In genomic region chr6:144284753-144285547, GRCh38 we compare ENCODE assay signal across 8 cellular contexts. TPM values are rescaled to one million over a fixed set of nuclear protein-coding genes. Genes with fewer than 3 reads are reported as not detected.
DNase-seq lines count a peak whose midpoint lies in the region; ATAC-seq, FAIRE-seq and TF ChIP-seq lines count a peak whose summit lies in the region.

Gene UTRN (plus strand): TSS chr6:144285335. CDS start chr6:144291829, 6,494 bp downstream.

- DNase-seq in NCI-H1417 (lab: John Stamatoyannopoulos, UW) = peak; percentile 63 to 76 (median 66)
- DNase-seq in NCI-H1417 treated with DMSO at 0.1 percent for 48 hours (lab: John Stamatoyannopoulos, UW) = no peak
- DNase-seq in NCI-H460 (ENCODE audit: extremely low read depth, low read depth) = peak; percentile 56
- peak; percentile 56 for DNase-seq in activated CD8-positive, alpha-beta T cell treated with anti-CD3 and anti-CD28 coated beads for 36 hours
- peak in 1 of 2 experiments; percentile 89 for DNase-seq in H1 (ENCODE audit: low read depth in 1 of 2, low spot score in 2 of 2)
- DNase-seq in lung microvascular endothelial cell (ENCODE audit: low read depth in 2 of 2) = peak; percentile 80 to 86
- DNase-seq in stimulated activated CD8-positive, alpha-beta memory T cell treated with anti-CD3 and anti-CD28 coated beads, Interleukin-2, amount 100 ng/mL, for 48 hours (ENCODE audit: low read depth in 2 of 2) = peak; percentile 30 to 41

- H3K4me1 Mint-ChIP-seq in activated CD8-positive, alpha-beta T cell treated with anti-CD3 and anti-CD28 coated beads for 36 hours (ENCODE audit: low read depth) = peaks cover 11% of the 10 kb centered on the region

- peak within 1 kb of the TSS; percentile 80 to 82 for H3K4me2 ChIP-seq in H1 (ENCODE audit: insufficient read depth in 1 of 2, low read depth in 2 of 2, low read length in 2 of 2)

- peak within 1 kb of the TSS; percentile 49 for H3K56ac ChIP-seq in H1 (replicated peaks; ENCODE audit: insufficient read length, low read depth, low read length)

- no peak within 1 kb of the TSS; the same call in none of the 2 replicates for H2AFZ ChIP-seq in H1 (ENCODE audit: low read length)

- H3K27me3 ChIP-seq in H1 (replicated peaks in 1 of 4; ENCODE audit: control insufficient read depth in 3 of 4, extremely low read depth in 1 of 4, insufficient read depth in 3 of 4, low read length in 3 of 4) = no peaks in the 10 kb centered on the region; a peak in 1 of 7 replicates

- peak within 1 kb of the TSS; percentile 85 for H4K5ac ChIP-seq in H1 (ENCODE audit: insufficient read length, low read depth, low read length)

- H3K23me2 ChIP-seq in H1 (ENCODE audit: low read depth, low read length) = peaks cover 15% of the 10 kb centered on the region

- peak within 1 kb of the TSS; percentile 78 for H3K4me3 Mint-ChIP-seq in activated CD8-positive, alpha-beta T cell treated with anti-CD3 and anti-CD28 coated beads for 36 hours

- TF ChIP-seq RAD21 in H1 (IDR thresholded peaks at IDR 0.05 in 1 of 2, conservative IDR thresholded peaks at IDR 0.05 in 1 of 2; ENCODE audit: low read depth in 2 of 2, low read length in 2 of 2) = peak in 1 of 2 experiments; percentile 16; a peak in 1 of 4 replicates

- POLR2A ChIA-PET in activated CD8-positive, alpha-beta T cell treated with anti-CD3 and anti-CD28 coated beads for 36 hours (lab: Charles Lee) = interaction anchor here (1.0 to 2.3 kb wide), 4 partner anchors 14 to 134 kb away, joined by 3 to 9 read pairs (median 4); no protein-coding TSS in a partner anchor
- POLR2A ChIA-PET in H1 (lab: Charles Lee; ENCODE audit: partially characterized antibody) = interaction anchor here (1.2 to 1.8 kb wide), 4 partner anchors 47 to 68 kb away, joined by 4 to 6 read pairs (median 4); no protein-coding TSS in a partner anchor

- no peaks in the 10 kb centered on the region for H3K9me3 ChIP-seq in H1 (ENCODE audit: insufficient read depth in 2 of 2, low read depth in 1 of 2, low read length in 1 of 2)

- no peak within 1 kb of the TSS for H2BK20ac ChIP-seq in H1 (ENCODE audit: low read length)

- CTCF ChIA-PET in activated CD8-positive, alpha-beta T cell treated with anti-CD3 and anti-CD28 coated beads for 36 hours (lab: Charles Lee) = interaction anchor here (1.0 to 1.7 kb wide), 3 partner anchors 10 to 66 kb away, joined by 3 to 5 read pairs (median 5); no protein-coding TSS in a partner anchor
- CTCF ChIA-PET in H1 (lab: Charles Lee; ENCODE audit: partially characterized antibody) = interaction anchor here (0.7 to 2.3 kb wide), 5 partner anchors 18 to 64 kb away, joined by 3 to 9 read pairs (median 5); no protein-coding TSS in a partner anchor

- H3K79me1 ChIP-seq in H1 (ENCODE audit: low read depth, low read length) = no peaks in the 10 kb centered on the region; the same call in 1 of the 2 replicates

- peak within 1 kb of the TSS; percentile 84 for H3K27ac ChIP-seq in H1 (ENCODE audit: low read depth, low read length)

- no peaks in the 10 kb centered on the region for H3K9me3 Mint-ChIP-seq in activated CD8-positive, alpha-beta T cell treated with anti-CD3 and anti-CD28 coated beads for 36 hours

- peaks cover 18% of the 10 kb centered on the region for H3K27me3 Mint-ChIP-seq in activated CD8-positive, alpha-beta T cell treated with anti-CD3 and anti-CD28 coated beads for 36 hours

- no peak within 1 kb of the TSS for H2BK120ac ChIP-seq in H1 (replicated peaks; ENCODE audit: low read depth, low read length)

- peak in 1 of 2 experiments; percentile 6; a peak in 1 of 3 replicates for TF ChIP-seq EP300 in H1 (IDR thresholded peaks at IDR 0.05; ENCODE audit: borderline replicate concordance in 1 of 2, low read depth in 2 of 2, low read length in 2 of 2)

- TF ChIP-seq CTCF in activated CD8-positive, alpha-beta T cell treated with anti-CD3 and anti-CD28 coated beads for 36 hours (IDR thresholded peaks at IDR 0.05) = no peak
- peak in 1 of 3 experiments; percentile 1; a peak in 1 of 4 replicates for TF ChIP-seq CTCF in H1 (IDR thresholded peaks at IDR 0.05; ENCODE audit: control extremely low read depth in 1 of 3, insufficient read depth in 1 of 3, low read depth in 1 of 3, low read length in 3 of 3)

- H3K4ac ChIP-seq in H1 (replicated peaks; ENCODE audit: insufficient read length, low read depth, low read length) = no peak within 1 kb of the TSS

- no peaks in the 10 kb centered on the region for H3K36me3 Mint-ChIP-seq in activated CD8-positive, alpha-beta T cell treated with anti-CD3 and anti-CD28 coated beads for 36 hours (ENCODE audit: low read depth)

- no peaks in the 10 kb centered on the region for H4K20me1 ChIP-seq in H1 (replicated peaks in 1 of 2; ENCODE audit: control insufficient read depth in 1 of 2, insufficient read depth in 2 of 2, low read length in 2 of 2)

- no peak within 1 kb of the TSS for H2AK5ac ChIP-seq in H1 (ENCODE audit: low read depth, low read length)

- peak within 1 kb of the TSS; percentile 64 for H3K18ac ChIP-seq in H1 (ENCODE audit: extremely low read depth, low read length)

- peak within 1 kb of the TSS; percentile 98 for H4K8ac ChIP-seq in H1 (ENCODE audit: extremely low read depth, insufficient read depth, low read length)

- peak within 1 kb of the TSS; percentile 78 to 84 (median 80) for H3K9ac ChIP-seq in H1 (replicated peaks in 1 of 4; ENCODE audit: extremely low read depth in 1 of 4, low read depth in 3 of 4, low read length in 3 of 4)

- peak within 1 kb of the TSS; percentile 46; the same call in 1 of the 2 replicates for H2BK15ac ChIP-seq in H1 (ENCODE audit: low read length)

- peak within 1 kb of the TSS; percentile 26 for H4K91ac ChIP-seq in H1 (replicated peaks; ENCODE audit: insufficient read length, low read length)

- peaks cover 0 to 16% of the 10 kb centered on the region in 2 experiments; a peak in 3 of 4 replicates for H3K79me2 ChIP-seq in H1 (ENCODE audit: control insufficient read depth in 1 of 2, insufficient read depth in 2 of 2, low read length in 2 of 2)

- no peak within 1 kb of the TSS for H3K14ac ChIP-seq in H1 (ENCODE audit: insufficient read length)

- FAIRE-seq in H1 (lab: Jason Lieb, UNC) = no peak

- peaks cover 0 to 7% (median 2%) of the 10 kb centered on the region in 4 experiments; a peak in 2 of 7 replicates for H3K4me1 ChIP-seq in H1 (replicated peaks in 1 of 4; ENCODE audit: control insufficient read depth in 3 of 4, insufficient read depth in 4 of 4, low read length in 3 of 4)

- H2BK5ac ChIP-seq in H1 (ENCODE audit: low read depth, low read length) = peak within 1 kb of the TSS; percentile 25; the same call in 1 of the 2 replicates

- H3K23ac ChIP-seq in H1 (ENCODE audit: insufficient read length) = no peak within 1 kb of the TSS

- peak within 1 kb of the TSS; percentile 82 for H3K27ac Mint-ChIP-seq in activated CD8-positive, alpha-beta T cell treated with anti-CD3 and anti-CD28 coated beads for 36 hours

- H3K36me3 ChIP-seq in H1 (ENCODE audit: control insufficient read depth in 2 of 4, insufficient read depth in 4 of 4, low read length in 3 of 4) = no peaks in the 10 kb centered on the region

- H2BK12ac ChIP-seq in H1 (ENCODE audit: low read depth, low read length) = peak within 1 kb of the TSS; percentile 40; the same call in 1 of the 2 replicates

- H3K4me3 ChIP-seq in H1 (ENCODE audit: extremely low read depth in 1 of 4, insufficient read depth in 2 of 4, low read depth in 3 of 4, low read length in 4 of 4) = peak within 1 kb of the TSS; percentile 83 to 87 (median 85)

- intact Hi-C loops in activated CD8-positive, alpha-beta T cell treated with anti-CD3 and anti-CD28 coated beads for 36 hours (cut with micrococcal nuclease) = loop anchor here (5.0 kb wide), 1 partner anchor 67 kb away; no protein-coding TSS in a partner anchor

- peak; percentile 59 for ATAC-seq in HG02678 (IDR thresholded peaks at IDR 0.05; ENCODE audit: unreplicated experiment)
- peak; percentile 68 for ATAC-seq in activated CD8-positive, alpha-beta T cell treated with anti-CD3 and anti-CD28 coated beads for 36 hours

- 1% methylated on average over 35 of the region's 85 CpGs; no CpG with 5 or more reads in 1 of the 2 experiments for WGBS in H1 (ENCODE audit: extremely low coverage in 1 of 2, insufficient coverage in 1 of 2, insufficient read length in 1 of 2, insufficient replicate concordance in 2 of 2, low coverage in 1 of 2, low lambda C conversion rate in 2 of 2, missing lambda C conversion rate in 1 of 2), 2 experiments

- TF ChIP-seq POLR2A in H1 (IDR thresholded peaks at IDR 0.05; ENCODE audit: control extremely low read depth in 1 of 2, low read depth in 2 of 2, low read length in 2 of 2) = peak; percentile 49 to 86

TF ChIP-seq in H1, 55 proteins besides CTCF, POLR2A, EP300 and RAD21 (continues in another document):
- TF ChIP-seq POU5F1 (IDR thresholded peaks at IDR 0.05; ENCODE audit: low read depth, low read length) (no peak), CBX8 (IDR thresholded peaks at IDR 0.05; ENCODE audit: borderline replicate concordance, low read depth, low read length) (no peak), BACH1 (IDR thresholded peaks at IDR 0.05; ENCODE audit: low read length) (no peak), RNF2 (IDR thresholded peaks at IDR 0.05; ENCODE audit: borderline replicate concordance, low read depth, low read length, missing control alignments, poor library complexity, severe bottlenecking) (no peak)
- TF ChIP-seq, protein P1, sequence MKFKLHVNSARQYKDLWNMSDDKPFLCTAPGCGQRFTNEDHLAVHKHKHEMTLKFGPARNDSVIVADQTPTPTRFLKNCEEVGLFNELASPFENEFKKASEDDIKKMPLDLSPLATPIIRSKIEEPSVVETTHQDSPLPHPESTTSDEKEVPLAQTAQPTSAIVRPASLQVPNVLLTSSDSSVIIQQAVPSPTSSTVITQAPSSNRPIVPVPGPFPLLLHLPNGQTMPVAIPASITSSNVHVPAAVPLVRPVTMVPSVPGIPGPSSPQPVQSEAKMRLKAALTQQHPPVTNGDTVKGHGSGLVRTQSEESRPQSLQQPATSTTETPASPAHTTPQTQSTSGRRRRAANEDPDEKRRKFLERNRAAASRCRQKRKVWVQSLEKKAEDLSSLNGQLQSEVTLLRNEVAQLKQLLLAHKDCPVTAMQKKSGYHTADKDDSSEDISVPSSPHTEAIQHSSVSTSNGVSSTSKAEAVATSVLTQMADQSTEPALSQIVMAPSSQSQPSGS (IDR thresholded peaks at IDR 0.05; ENCODE audit: low read length) = no peak

RNA-seq across cellular contexts. Expression of gene UTRN, which starts in this region (rescaled TPM):
- 24.6 and 29.5 TPM in 2 replicates for total RNA-seq in NCI-H460 (2014; rRNA removed; shearing (Covaris generic))
- 10.7 and 11.9 TPM in 2 replicates for polyA plus RNA-seq in NCI-H460 (2014; cell fraction: nucleus; rRNA removed)
- total RNA-seq in activated CD8-positive, alpha-beta T cell treated with anti-CD3 and anti-CD28 coated beads for 36 hours = 10 to 100 TPM; 53.9 to 58.5 TPM
- total RNA-seq in H1 (2021; fragmentation: NEBNext Ultra II Directional; extraction: Animal tissue kit (Norgen Biotek cat#: 25700)) = 91.2 and 112 TPM in 2 replicates
- polyA plus RNA-seq in H1 (2011; rRNA removed) = 21.8 and 25.0 TPM in 2 replicates
- 30.4 TPM for polyA plus RNA-seq in H1 (2011; cell fraction: cytosol; rRNA removed)
- polyA plus RNA-seq in H1 (2011; cell fraction: nucleus; rRNA removed) = 45.8 TPM
- 34.7 to 45.5 TPM (median 41.2 TPM) in 4 replicates for polyA plus RNA-seq in H1 (2012, experiment 1 of 2)
- polyA plus RNA-seq in H1 (2012, experiment 2 of 2) = 1.9 TPM
- polyA plus RNA-seq in H1 (2013, experiment 1 of 2) = 37.2 TPM
- 37.2 TPM for polyA plus RNA-seq in H1 (2013, experiment 2 of 2)
- 85.4 and 136 TPM in 2 replicates for polyA minus RNA-seq in H1 (2011; rRNA and poly(A)+ RNA removed)
- 81.0 TPM for polyA minus RNA-seq in H1 (2011; cell fraction: cytosol; rRNA and poly(A)+ RNA removed)
- polyA minus RNA-seq in H1 (2011; cell fraction: nucleus; rRNA and poly(A)+ RNA removed) = 206 TPM
- total RNA-seq in lung microvascular endothelial cell = 414 and 470 TPM in 2 replicates
